In genomic region chr2:152263902-152264301, GRCh38 we compare ENCODE assay signal across 33 cellular contexts.
"Had no signal": no experiment of that assay in that cellular context is flagged by ENCODE, and none has a peak within 500 bp of the region (broad histone marks: within the 10 kb centered on the region; RNA-seq: fewer than 3 reads in every experiment).

No MANE protein-coding gene starts in this region.

- H3K9me3 ChIP-seq: adrenal gland, body of pancreas had no signal

- FAIRE-seq: astrocyte, bronchial epithelial cell had no signal

- ATAC-seq: activated naive CD4-positive, alpha-beta T cell treated with anti-CD3 and anti-CD28 coated beads, Interleukin-2, amount 50 U/mL, for 72 hours; activated naive CD8-positive, alpha-beta T cell treated with anti-CD3 and anti-CD28 coated beads, Interleukin-2, amount 50 U/mL, for 24 hours; activated T-cell treated with anti-CD3 and anti-CD28 coated beads, Interleukin-2, amount 50 U/mL, for 4 hours; activated T-cell treated with anti-CD3 and anti-CD28 coated beads, Interleukin-2, amount 50 U/mL, for 72 hours; activated T-helper 17 cell treated with anti-CD3 and anti-CD28 coated beads, Interleukin-2, amount 50 U/mL, for 72 hours; body of pancreas had no signal

- H3K4me3 ChIP-seq: adrenal gland, ascending aorta, body of pancreas, breast epithelium, cardiac muscle cell had no signal

- DNase-seq: activated effector memory CD4-positive, alpha-beta T cell treated with anti-CD3 and anti-CD28 coated beads, Interleukin-2, amount 50 U/mL, for 16 hours; activated effector memory CD4-positive, alpha-beta T cell treated with Interleukin-2 at 50 U/mL for 16 hours; activated gamma-delta T cell; activated gamma-delta T cell treated with Interleukin-2 at 50 U/mL for 16 hours; activated naive CD4-positive, alpha-beta T cell; activated naive CD4-positive, alpha-beta T cell treated with anti-CD3 and anti-CD28 coated beads for 36 hours; activated naive CD4-positive, alpha-beta T cell treated with anti-CD3 and anti-CD28 coated beads, Interleukin-2, amount 10 ng/mL, durations not matched to agents 7 days and 5 days; activated naive CD4-positive, alpha-beta T cell treated with anti-CD3 and anti-CD28 coated beads, Interleukin-2, amount 50 U/mL, for 16 hours; activated naive CD4-positive, alpha-beta T cell treated with Interleukin-2 at 50 U/mL for 16 hours; activated naive CD8-positive, alpha-beta T cell treated with anti-CD3 and anti-CD28 coated beads for 36 hours; activated naive CD8-positive, alpha-beta T cell treated with anti-CD3 and anti-CD28 coated beads, Interleukin-2, amount 10 ng/mL, durations not matched to agents 7 days and 5 days; activated naive CD8-positive, alpha-beta T cell treated with anti-CD3 and anti-CD28 coated beads, Interleukin-2, amount 50 U/mL, for 24 hours; activated T-cell treated with anti-CD3 and anti-CD28 coated beads, Interleukin-2, amount 50 U/mL, for 1 hour; activated T-cell treated with anti-CD3 and anti-CD28 coated beads, Interleukin-2, amount 50 U/mL, for 24 hours; activated T-cell treated with anti-CD3 and anti-CD28 coated beads, Interleukin-2, amount 50 U/mL, for 4 hours; activated T-cell treated with anti-CD3 and anti-CD28 coated beads, Interleukin-2, amount 50 U/mL, for 48 hours; activated T-cell treated with anti-CD3 and anti-CD28 coated beads, Interleukin-2, amount 50 U/mL, for 72 hours; adrenal gland; amniotic stem cell; amygdala; anterior cingulate cortex; aorta; body of pancreas; brain microvascular endothelial cell; caudate nucleus; central memory CD4-positive, alpha-beta T cell had no signal

- H3K36me3 ChIP-seq: adrenal gland, ascending aorta, brain microvascular endothelial cell, breast epithelium, cardiac muscle cell had no signal

- H3K27ac ChIP-seq: adrenal gland, ascending aorta, body of pancreas, brain microvascular endothelial cell, breast epithelium, cardiac muscle cell had no signal

- H3K4me1 ChIP-seq: adrenal gland, ascending aorta, body of pancreas, breast epithelium had no signal

- H3K27me3 ChIP-seq: adrenal gland, ascending aorta, body of pancreas, brain microvascular endothelial cell, breast epithelium, cardiac muscle cell had no signal
